In the genomic region with DNA sequence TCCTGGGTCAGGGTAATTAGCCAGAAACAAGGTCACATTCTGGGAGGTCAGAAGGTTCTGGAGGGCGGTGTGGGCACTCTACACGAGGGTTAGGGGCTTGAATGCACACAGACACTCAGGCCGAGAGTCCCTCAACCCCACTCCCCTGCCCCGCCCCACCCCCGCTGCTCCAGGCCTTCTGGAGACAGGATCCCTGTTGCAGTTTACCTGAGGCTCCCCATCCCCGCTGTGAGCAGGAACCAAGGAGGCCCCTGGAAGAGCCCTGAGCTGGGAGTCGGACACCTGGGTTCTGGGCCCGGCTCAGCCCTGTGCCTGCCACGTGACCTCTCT, we compare ENCODE assay signal across 1 cellular context.
A peak's percentile ranks its signal among the peaks of the same experiment; 100 is the strongest.
TF ChIP-seq lines count a peak whose summit lies in the region.

No MANE protein-coding gene starts in this region.

TF ChIP-seq in GM12878, 131 proteins besides CTCF, POLR2A, EP300 and RAD21:
- TF ChIP-seq, protein P1, sequence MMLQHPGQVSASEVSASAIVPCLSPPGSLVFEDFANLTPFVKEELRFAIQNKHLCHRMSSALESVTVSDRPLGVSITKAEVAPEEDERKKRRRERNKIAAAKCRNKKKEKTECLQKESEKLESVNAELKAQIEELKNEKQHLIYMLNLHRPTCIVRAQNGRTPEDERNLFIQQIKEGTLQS (IDR thresholded peaks at IDR 0.05; ENCODE audit: borderline replicate concordance, extremely low read depth, low read depth, low read length): peak; percentile 51; the same call in 1 of the 2 replicates
- TF ChIP-seq ZNF217 (IDR thresholded peaks at IDR 0.05) (no peak), NR2F1 (conservative IDR thresholded peaks at IDR 0.05) (peak; percentile 24; the same call in 1 of the 2 replicates), TCF3 (IDR thresholded peaks at IDR 0.05; ENCODE audit: borderline replicate concordance, insufficient read depth, low read depth, low read length) (no peak), SMC3 (IDR thresholded peaks at IDR 0.05; ENCODE audit: borderline replicate concordance, low read length) (no peak), MYC (IDR thresholded peaks at IDR 0.05; ENCODE audit: insufficient read depth, insufficient read length, insufficient replicate concordance, low read length, severe bottlenecking) (peak; percentile 0), RAD51 (IDR thresholded peaks at IDR 0.05) (no peak), TBL1XR1 (IDR thresholded peaks at IDR 0.05; ENCODE audit: low read depth, low read length) (no peak), SMARCA5 (IDR thresholded peaks at IDR 0.05) (0 out of 2 replicates have a peak, but pooled peaks have one; percentile 9), CHD1 (IDR thresholded peaks at IDR 0.05; ENCODE audit: low read depth, low read length) (0 out of 2 replicates have a peak, but pooled peaks have one; percentile 26)
- TF ChIP-seq, protein P2, sequence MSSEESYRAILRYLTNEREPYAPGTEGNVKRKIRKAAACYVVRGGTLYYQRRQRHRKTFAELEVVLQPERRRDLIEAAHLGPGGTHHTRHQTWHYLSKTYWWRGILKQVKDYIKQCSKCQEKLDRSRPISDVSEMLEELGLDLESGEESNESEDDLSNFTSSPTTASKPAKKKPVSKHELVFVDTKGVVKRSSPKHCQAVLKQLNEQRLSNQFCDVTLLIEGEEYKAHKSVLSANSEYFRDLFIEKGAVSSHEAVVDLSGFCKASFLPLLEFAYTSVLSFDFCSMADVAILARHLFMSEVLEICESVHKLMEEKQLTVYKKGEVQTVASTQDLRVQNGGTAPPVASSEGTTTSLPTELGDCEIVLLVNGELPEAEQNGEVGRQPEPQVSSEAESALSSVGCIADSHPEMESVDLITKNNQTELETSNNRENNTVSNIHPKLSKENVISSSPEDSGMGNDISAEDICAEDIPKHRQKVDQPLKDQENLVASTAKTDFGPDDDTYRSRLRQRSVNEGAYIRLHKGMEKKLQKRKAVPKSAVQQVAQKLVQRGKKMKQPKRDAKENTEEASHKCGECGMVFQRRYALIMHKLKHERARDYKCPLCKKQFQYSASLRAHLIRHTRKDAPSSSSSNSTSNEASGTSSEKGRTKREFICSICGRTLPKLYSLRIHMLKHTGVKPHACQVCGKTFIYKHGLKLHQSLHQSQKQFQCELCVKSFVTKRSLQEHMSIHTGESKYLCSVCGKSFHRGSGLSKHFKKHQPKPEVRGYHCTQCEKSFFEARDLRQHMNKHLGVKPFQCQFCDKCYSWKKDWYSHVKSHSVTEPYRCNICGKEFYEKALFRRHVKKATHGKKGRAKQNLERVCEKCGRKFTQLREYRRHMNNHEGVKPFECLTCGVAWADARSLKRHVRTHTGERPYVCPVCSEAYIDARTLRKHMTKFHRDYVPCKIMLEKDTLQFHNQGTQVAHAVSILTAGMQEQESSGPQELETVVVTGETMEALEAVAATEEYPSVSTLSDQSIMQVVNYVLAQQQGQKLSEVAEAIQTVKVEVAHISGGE (CRISPR knock-in tag; IDR thresholded peaks at IDR 0.05): no peak
- TF ChIP-seq, protein P3, sequence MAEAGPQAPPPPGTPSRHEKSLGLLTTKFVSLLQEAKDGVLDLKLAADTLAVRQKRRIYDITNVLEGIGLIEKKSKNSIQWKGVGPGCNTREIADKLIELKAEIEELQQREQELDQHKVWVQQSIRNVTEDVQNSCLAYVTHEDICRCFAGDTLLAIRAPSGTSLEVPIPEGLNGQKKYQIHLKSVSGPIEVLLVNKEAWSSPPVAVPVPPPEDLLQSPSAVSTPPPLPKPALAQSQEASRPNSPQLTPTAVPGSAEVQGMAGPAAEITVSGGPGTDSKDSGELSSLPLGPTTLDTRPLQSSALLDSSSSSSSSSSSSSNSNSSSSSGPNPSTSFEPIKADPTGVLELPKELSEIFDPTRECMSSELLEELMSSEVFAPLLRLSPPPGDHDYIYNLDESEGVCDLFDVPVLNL (IDR thresholded peaks at IDR 0.05; ENCODE audit: low read depth, low read length): no peak
